9 cellular contexts compared by ENCODE assay signal in genomic region chr6:73798592-73798991, GRCh38.
A peak's percentile ranks its signal among the peaks of the same experiment; 100 is the strongest.
DNase-seq lines count a peak whose midpoint lies in the region; ATAC-seq and TF ChIP-seq lines count a peak whose summit lies in the region.
"Had no signal": no experiment of that assay in that cellular context is flagged by ENCODE, and none has a peak within 500 bp of the region (broad histone marks: within the 10 kb centered on the region; RNA-seq: fewer than 3 reads in every experiment).

No MANE protein-coding gene starts in this region.

- H3K27ac ChIP-seq in left lung, result no peak overlapping the region
- H3K27ac ChIP-seq: thoracic aorta had no signal

- intact Hi-C loops in left lung (cut with DNase I), result no loop called here

- no peaks in the 10 kb centered on the region for H3K9me3 ChIP-seq in left lung
- H3K9me3 ChIP-seq: thoracic aorta had no signal

- no peak overlapping the region for H3K4me3 ChIP-seq in left lung
- H3K4me3 ChIP-seq: thoracic aorta had no signal

- ATAC-seq in GM19463 (IDR thresholded peaks at IDR 0.05; ENCODE audit: unreplicated experiment) (peak; percentile 86), HG03439 (IDR thresholded peaks at IDR 0.05; ENCODE audit: unreplicated experiment) (peak; percentile 70), left lung (peak; percentile 58)

- no peaks in the 10 kb centered on the region for H3K27me3 ChIP-seq in left lung

- no peaks in the 10 kb centered on the region for H3K36me3 ChIP-seq in left lung
- H3K36me3 ChIP-seq: thoracic aorta had no signal

- no peaks in the 10 kb centered on the region for H3K4me1 ChIP-seq in left lung

- DNase-seq in DMS 273 (lab: John Stamatoyannopoulos, UW; ENCODE audit: unreplicated experiment) (peak; percentile 88), amniotic epithelial cell (ENCODE audit: low read depth) (peak; percentile 98), left lung (no peak), NK-92 (lab: John Stamatoyannopoulos, UW; ENCODE audit: unreplicated experiment) (no peak), MV-4-11 (lab: John Stamatoyannopoulos, UW) (no peak)
- no peak for DNase-seq in stimulated activated CD4-positive, alpha-beta T cell treated with anti-CD3 and anti-CD28 coated beads, Interleukin-4, amount 100 ng/mL, for 24 hours

- no peak for TF ChIP-seq CTCF in left lung (IDR thresholded peaks at IDR 0.05)

Comparison
In these comparisons a context has a peak if more than half of its experiments do, and no peak if none do; other contexts are left out.
1. DNase-seq: peak in DMS 273 (single experiment) and amniotic epithelial cell (single experiment); none in left lung (0 of 2), NK-92 (single experiment), stimulated activated CD4-positive, alpha-beta T cell treated with anti-CD3 and anti-CD28 coated beads, Interleukin-4, amount 100 ng/mL, for 24 hours (single experiment) and MV-4-11 (single experiment).
2. Peak in every context shown above with its lines, with median percentiles within 50 percentile points of each other: ATAC-seq.